In genomic region chr1:181033128-181033798, GRCh38 we compare ENCODE assay signal across 8 cellular contexts. TPM values are rescaled to one million over a fixed set of nuclear protein-coding genes. Genes with fewer than 3 reads are reported as not detected.
DNase-seq lines count a peak whose midpoint lies in the region; ATAC-seq and TF ChIP-seq lines count a peak whose summit lies in the region.

No MANE protein-coding gene starts in this region.

- H3K27ac Mint-ChIP-seq in chondrocyte (ENCODE audit: unreplicated experiment) (peak overlapping the region; percentile 95), mesothelial cell of epicardium (peak overlapping the region; percentile 87)

- TF ChIP-seq RAD21 in SK-N-SH (IDR thresholded peaks at IDR 0.05; ENCODE audit: low read length): no peak

- H3K36me3 Mint-ChIP-seq in chondrocyte (ENCODE audit: low read depth): no peaks in the 10 kb centered on the region
- no peaks in the 10 kb centered on the region for H3K36me3 Mint-ChIP-seq in mesothelial cell of epicardium

- no peaks in the 10 kb centered on the region for H3K36me3 ChIP-seq in SK-N-SH (replicated peaks in 1 of 2; ENCODE audit: control insufficient read depth in 1 of 2, insufficient read depth in 2 of 2, low read length in 1 of 2)

- H3K4me1 ChIP-seq in SK-N-SH (ENCODE audit: control insufficient read depth in 1 of 2, insufficient read depth in 2 of 2, low read depth in 1 of 2, low read length in 1 of 2): peaks cover 0 to 10% of the 10 kb centered on the region in 2 experiments; a peak in 2 of 4 replicates

- peak; percentile 17 for DNase-seq in AG08396 (ENCODE audit: low spot score)
- no peak for DNase-seq in SK-N-SH
- no peak for DNase-seq in chondrocyte (ENCODE audit: low spot score)
- DNase-seq in mesothelial cell of epicardium (ENCODE audit: low spot score in 2 of 2, unreplicated experiment in 2 of 2): no peak
- no peak for DNase-seq in GM19238 (ENCODE audit: insufficient read length, low spot score)

- H3K9me3 ChIP-seq in SK-N-SH: no peaks in the 10 kb centered on the region

- H3K9ac ChIP-seq in SK-N-SH: peak overlapping the region; percentile 43

- POLR2A ChIA-PET in SK-N-SH (lab: Yijun Ruan, JAX): interaction anchor here (1.3 kb wide), 1 partner anchor 11 kb away, joined by 5 read pairs; no protein-coding TSS in a partner anchor

- no peaks in the 10 kb centered on the region for H3K27me3 ChIP-seq in SK-N-SH (ENCODE audit: insufficient read depth)

- no peaks in the 10 kb centered on the region for H3K9me2 ChIP-seq in SK-N-SH

- peak; percentile 25 for ATAC-seq in GM18873 (IDR thresholded peaks at IDR 0.05; ENCODE audit: low FRiP score, unreplicated experiment)
- ATAC-seq in HG03175 (IDR thresholded peaks at IDR 0.05; ENCODE audit: unreplicated experiment): peak; percentile 22

- peak overlapping the region; percentile 59 for H3K4me2 ChIP-seq in SK-N-SH

- peak overlapping the region; percentile 89 for H2AFZ ChIP-seq in SK-N-SH (ENCODE audit: low read depth)

- 50% methylated on average over 2 of the region's 2 CpGs for WGBS in SK-N-SH (ENCODE audit: low lambda C conversion rate)

- H4K20me1 ChIP-seq in SK-N-SH (ENCODE audit: insufficient read depth): no peaks in the 10 kb centered on the region

- CTCF ChIA-PET in SK-N-SH (lab: Yijun Ruan, JAX): interaction anchor here (1.2 to 9.8 kb wide), 2 partner anchors 8 to 111 kb away, joined by 4 to 91 read pairs; no protein-coding TSS in a partner anchor

- H3F3A ChIP-seq in SK-N-SH (replicated peaks; ENCODE audit: insufficient read depth): no peaks in the 10 kb centered on the region

- H3K4me3 Mint-ChIP-seq in chondrocyte (ENCODE audit: unreplicated experiment) (peak overlapping the region; percentile 58), mesothelial cell of epicardium (peak overlapping the region; percentile 56)

- H3K27ac ChIP-seq in SK-N-SH (ENCODE audit: low read depth in 2 of 2, low read length in 1 of 2): peak overlapping the region; percentile 64 to 67
- peak overlapping the region; percentile 80 for H3K27ac ChIP-seq in temporal lobe (ENCODE audit: low read depth, low read length)

- H3K27me3 Mint-ChIP-seq in chondrocyte (ENCODE audit: low read depth) (no peaks in the 10 kb centered on the region), mesothelial cell of epicardium (ENCODE audit: low read depth) (no peaks in the 10 kb centered on the region)

- H3K4me3 ChIP-seq in SK-N-SH (ENCODE audit: low read depth in 2 of 2, low read length in 1 of 2): peak overlapping the region; percentile 24 to 33; a peak in 1 of 4 replicates

- no peak for TF ChIP-seq EP300 in SK-N-SH (IDR thresholded peaks at IDR 0.05; ENCODE audit: borderline replicate concordance in 1 of 2, low read depth in 1 of 2, low read length in 1 of 2)

- H3K79me2 ChIP-seq in SK-N-SH (ENCODE audit: insufficient read depth): no peaks in the 10 kb centered on the region

- TF ChIP-seq CTCF in SK-N-SH (IDR thresholded peaks at IDR 0.05) (no peak), chondrocyte (IDR thresholded peaks at IDR 0.05) (no peak), mesothelial cell of epicardium (IDR thresholded peaks at IDR 0.05; ENCODE audit: unreplicated experiment) (no peak)

- H3K9me3 Mint-ChIP-seq in chondrocyte (ENCODE audit: low read depth): no peaks in the 10 kb centered on the region
- H3K9me3 Mint-ChIP-seq in mesothelial cell of epicardium: no peaks in the 10 kb centered on the region

- peaks cover 16% of the 10 kb centered on the region for H3K4me1 Mint-ChIP-seq in chondrocyte (ENCODE audit: low read depth)
- peaks cover 17% of the 10 kb centered on the region for H3K4me1 Mint-ChIP-seq in mesothelial cell of epicardium

TF ChIP-seq in SK-N-SH, 30 proteins besides CTCF, POLR2A, EP300 and RAD21:
- TF ChIP-seq MAX (IDR thresholded peaks at IDR 0.05; ENCODE audit: low read depth) (0 out of 2 replicates have a peak, but pooled peaks have one; percentile 19), SIN3A (IDR thresholded peaks at IDR 0.05; ENCODE audit: borderline replicate concordance, low read depth, low read length) (no peak), FOXM1 (IDR thresholded peaks at IDR 0.05; ENCODE audit: low read depth) (no peak), JUND (IDR thresholded peaks at IDR 0.05) (no peak), IRF3 (IDR thresholded peaks at IDR 0.05; ENCODE audit: low read depth, low read length) (no peak)
- TF ChIP-seq, protein P1, sequence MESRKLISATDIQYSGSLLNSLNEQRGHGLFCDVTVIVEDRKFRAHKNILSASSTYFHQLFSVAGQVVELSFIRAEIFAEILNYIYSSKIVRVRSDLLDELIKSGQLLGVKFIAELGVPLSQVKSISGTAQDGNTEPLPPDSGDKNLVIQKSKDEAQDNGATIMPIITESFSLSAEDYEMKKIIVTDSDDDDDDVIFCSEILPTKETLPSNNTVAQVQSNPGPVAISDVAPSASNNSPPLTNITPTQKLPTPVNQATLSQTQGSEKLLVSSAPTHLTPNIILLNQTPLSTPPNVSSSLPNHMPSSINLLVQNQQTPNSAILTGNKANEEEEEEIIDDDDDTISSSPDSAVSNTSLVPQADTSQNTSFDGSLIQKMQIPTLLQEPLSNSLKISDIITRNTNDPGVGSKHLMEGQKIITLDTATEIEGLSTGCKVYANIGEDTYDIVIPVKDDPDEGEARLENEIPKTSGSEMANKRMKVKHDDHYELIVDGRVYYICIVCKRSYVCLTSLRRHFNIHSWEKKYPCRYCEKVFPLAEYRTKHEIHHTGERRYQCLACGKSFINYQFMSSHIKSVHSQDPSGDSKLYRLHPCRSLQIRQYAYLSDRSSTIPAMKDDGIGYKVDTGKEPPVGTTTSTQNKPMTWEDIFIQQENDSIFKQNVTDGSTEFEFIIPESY (IDR thresholded peaks at IDR 0.05; ENCODE audit: borderline replicate concordance, low read depth): no peak

RNA-seq across cellular contexts. Expression of gene MR1, which starts 0.5 kb away (rescaled TPM):
- 7.0 and 9.7 TPM in 2 replicates for polyA plus RNA-seq in SK-N-SH (2012; rRNA removed)
- 7.1 and 8.3 TPM in 2 replicates for polyA plus RNA-seq in SK-N-SH (2012; cell fraction: cytosol; rRNA removed)
- 5.1 and 6.4 TPM in 2 replicates for polyA plus RNA-seq in SK-N-SH (2012; cell fraction: nucleus; rRNA removed)
- total RNA-seq in chondrocyte: 2.7 to 3.9 TPM (median 3.8 TPM) in 3 replicates
- total RNA-seq in mesothelial cell of epicardium: 4.2 to 5.5 TPM (median 4.7 TPM) in 3 replicates
- total RNA-seq in temporal lobe: 0.49 TPM

RNA-seq across cellular contexts. Expression of gene STX6, which starts 10.6 kb away (rescaled TPM):
- polyA plus RNA-seq in SK-N-SH (2012; rRNA removed): 11.6 and 16.1 TPM in 2 replicates
- polyA plus RNA-seq in SK-N-SH (2012; cell fraction: cytosol; rRNA removed): 13.5 and 14.6 TPM in 2 replicates
- polyA plus RNA-seq in SK-N-SH (2012; cell fraction: nucleus; rRNA removed): 12.7 and 16.4 TPM in 2 replicates
- 18.7 to 19.2 TPM (median 19.1 TPM) in 3 replicates for total RNA-seq in chondrocyte
- 23.4 to 24.6 TPM (median 23.8 TPM) in 3 replicates for total RNA-seq in mesothelial cell of epicardium
- total RNA-seq in temporal lobe: 62.2 TPM

RNA-seq across cellular contexts. Expression of gene IER5, which starts 55.2 kb away (rescaled TPM):
- polyA plus RNA-seq in SK-N-SH (2012; rRNA removed): 46.2 and 52.9 TPM in 2 replicates
- 33.8 and 39.1 TPM in 2 replicates for polyA plus RNA-seq in SK-N-SH (2012; cell fraction: cytosol; rRNA removed)
- 64.9 and 69.1 TPM in 2 replicates for polyA plus RNA-seq in SK-N-SH (2012; cell fraction: nucleus; rRNA removed)
- 15.6 to 23.6 TPM (median 16.6 TPM) in 3 replicates for total RNA-seq in chondrocyte
- total RNA-seq in mesothelial cell of epicardium: 12.9 to 14.1 TPM (median 13.4 TPM) in 3 replicates
- total RNA-seq in temporal lobe: 17.2 TPM
